Comparison of ENCODE assay signal across 10 cellular contexts in the genomic region with DNA sequence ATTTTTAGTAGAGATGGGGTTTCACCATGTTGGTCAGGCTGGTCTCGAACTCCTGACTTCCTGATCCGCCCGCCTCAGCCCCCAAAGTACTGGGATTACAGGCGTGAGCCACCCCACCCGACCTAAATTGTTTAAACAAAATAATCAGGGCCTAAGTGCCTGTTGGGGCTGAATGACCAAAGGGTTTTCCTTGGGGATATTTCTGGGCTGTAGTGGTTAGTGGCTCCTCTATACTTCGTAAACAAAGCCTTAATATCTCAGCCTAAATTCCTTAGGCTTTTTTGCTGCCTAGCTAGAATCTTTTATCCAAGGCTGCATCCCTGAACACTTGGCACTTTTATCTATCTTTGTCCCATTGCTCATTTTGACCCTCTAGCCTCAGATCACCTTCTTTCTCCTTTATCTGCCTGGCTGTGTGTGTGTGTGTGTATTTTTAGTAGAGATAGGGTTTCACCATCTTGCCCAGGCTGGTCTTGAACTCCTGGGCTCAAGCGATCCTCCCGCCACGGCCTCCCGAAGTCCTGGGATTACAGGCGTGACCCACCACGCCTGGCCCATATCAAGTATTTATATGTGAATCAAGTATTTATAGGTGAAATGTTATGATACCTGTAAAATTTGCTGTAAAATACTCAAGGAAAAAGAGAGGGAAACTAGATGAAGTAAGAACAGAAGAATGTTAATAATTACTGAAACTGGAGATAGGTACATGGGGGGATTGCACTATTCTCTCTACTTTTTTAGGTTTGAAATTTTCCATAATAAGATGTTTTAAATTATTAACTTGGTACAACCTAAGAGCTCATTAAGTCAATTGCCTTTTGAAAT. TPM values are rescaled to one million over a fixed set of nuclear protein-coding genes. Genes with fewer than 3 reads are reported as not detected.
DNase-seq lines count a peak whose midpoint lies in the region; ATAC-seq, FAIRE-seq and TF ChIP-seq lines count a peak whose summit lies in the region.
"Had no signal": no experiment of that assay in that cellular context is flagged by ENCODE, and none has a peak within 500 bp of the region (broad histone marks: within the 10 kb centered on the region; RNA-seq: fewer than 3 reads in every experiment).

No MANE protein-coding gene starts in this region.

- H3K4me3 ChIP-seq in cardiac muscle cell (peak overlapping the region; percentile 88), left ventricle myocardium inferior (no peak overlapping the region), SK-N-MC (peak overlapping the region; percentile 98), fibroblast of lung (replicated peaks in 1 of 4; ENCODE audit: control extremely low read depth in 1 of 4, insufficient read depth in 1 of 4, low read depth in 3 of 4, low read length in 4 of 4) (peak overlapping the region in 2 of 4 experiments; percentile 28 to 40), aorta (ENCODE audit: low read length in 2 of 2) (no peak overlapping the region), pancreas (no peak overlapping the region)

- H3K4me1 ChIP-seq in cardiac muscle cell (ENCODE audit: low read depth) = peaks cover 3% of the 10 kb centered on the region
- H3K4me1 ChIP-seq in left ventricle myocardium inferior = peaks cover 21% of the 10 kb centered on the region
- H3K4me1 ChIP-seq in fibroblast of lung (ENCODE audit: control insufficient read depth, extremely low read depth, insufficient read depth, low read length) = no peaks in the 10 kb centered on the region
- H3K4me1 ChIP-seq in aorta (ENCODE audit: control insufficient read depth in 1 of 2, insufficient read depth in 2 of 2, low read length in 2 of 2) = peaks cover 0 to 6% of the 10 kb centered on the region in 2 donors
- peaks cover 0 to 5% (median 5%) of the 10 kb centered on the region in 3 donors for H3K4me1 ChIP-seq in pancreas

- WGBS in aorta, 2 donors = 92 to 94% methylated on average over 12 of the region's 12 CpGs
- WGBS in pancreas, 2 donors = 86% methylated on average over 12 of the region's 12 CpGs

- no peaks in the 10 kb centered on the region for H3K9me3 ChIP-seq in cardiac muscle cell (ENCODE audit: low read depth)
- no peaks in the 10 kb centered on the region for H3K9me3 ChIP-seq in left ventricle myocardium inferior (replicated peaks)
- no peaks in the 10 kb centered on the region for H3K9me3 ChIP-seq in SK-N-MC (ENCODE audit: low read depth, low read length)
- H3K9me3 ChIP-seq in fibroblast of lung (ENCODE audit: control insufficient read depth, insufficient read depth, low read depth, low read length) = no peaks in the 10 kb centered on the region
- H3K9me3 ChIP-seq in aorta (ENCODE audit: control insufficient read depth, low read length) = no peaks in the 10 kb centered on the region
- no peaks in the 10 kb centered on the region for H3K9me3 ChIP-seq in pancreas
- H3K9me3 ChIP-seq: ascending aorta, lower lobe of right lung had no signal

- H4K20me1 ChIP-seq in fibroblast of lung (ENCODE audit: control insufficient read depth, extremely low read depth, insufficient read depth, low read length) = no peaks in the 10 kb centered on the region

- no peak for FAIRE-seq in pancreas (lab: Jason Lieb, UNC)

- DNase-seq in cardiac muscle cell (ENCODE audit: low read depth in 1 of 2, low spot score in 1 of 2) = no peak
- DNase-seq in left ventricle myocardium inferior = no peak
- DNase-seq in SK-N-MC (ENCODE audit: low read depth, low spot score) = no peak
- no peak for DNase-seq in fibroblast of lung (ENCODE audit: low read depth in 2 of 2)
- no peak for DNase-seq in aorta
- DNase-seq in pancreas = no peak
- DNase-seq: lower lobe of right lung had no signal

- TF ChIP-seq CTCF in cardiac muscle cell (IDR thresholded peaks at IDR 0.05; ENCODE audit: low read depth, low read length) = no peak
- TF ChIP-seq CTCF in left ventricle myocardium inferior (IDR thresholded peaks at IDR 0.05; ENCODE audit: borderline replicate concordance) = no peak
- no peak for TF ChIP-seq CTCF in fibroblast of lung (conservative IDR thresholded peaks at IDR 0.05 in 1 of 2, IDR thresholded peaks at IDR 0.05 in 1 of 2; ENCODE audit: low read depth in 1 of 2, low read length in 2 of 2)
- TF ChIP-seq CTCF in pancreas (IDR thresholded peaks at IDR 0.05) = no peak

- no peak overlapping the region for H3K27ac ChIP-seq in cardiac muscle cell
- H3K27ac ChIP-seq in left ventricle myocardium inferior (replicated peaks) = no peak overlapping the region
- peak overlapping the region; percentile 25; the same call in 1 of the 2 replicates for H3K27ac ChIP-seq in SK-N-MC
- no peak overlapping the region for H3K27ac ChIP-seq in fibroblast of lung (ENCODE audit: insufficient read depth, low read length)
- H3K27ac ChIP-seq in aorta (ENCODE audit: low read depth in 1 of 2, low read length in 2 of 2) = no peak overlapping the region
- no peak overlapping the region for H3K27ac ChIP-seq in pancreas
- H3K27ac ChIP-seq: ascending aorta, lower lobe of right lung had no signal

- peak overlapping the region; percentile 1 for H3K4me2 ChIP-seq in fibroblast of lung (ENCODE audit: extremely low read depth, insufficient read depth, low read length)

- H3K9ac ChIP-seq in SK-N-MC (ENCODE audit: insufficient read length) = peak overlapping the region; percentile 63
- H3K9ac ChIP-seq in fibroblast of lung (ENCODE audit: insufficient read depth, low read length) = no peak overlapping the region

- ATAC-seq in GM18873 (IDR thresholded peaks at IDR 0.05; ENCODE audit: low FRiP score, unreplicated experiment) = no peak
- ATAC-seq in aorta (ENCODE audit: low FRiP score) = no peak
- no peak for ATAC-seq in pancreas
- ATAC-seq in HG03108 (IDR thresholded peaks at IDR 0.05; ENCODE audit: unreplicated experiment) = no peak
- ATAC-seq: lower lobe of right lung had no signal

- H3K36me3 ChIP-seq in cardiac muscle cell (no peaks in the 10 kb centered on the region), left ventricle myocardium inferior (no peaks in the 10 kb centered on the region), SK-N-MC (ENCODE audit: insufficient read depth, low read length) (peaks cover 22% of the 10 kb centered on the region), fibroblast of lung (ENCODE audit: control insufficient read depth, insufficient read depth, low read length) (no peaks in the 10 kb centered on the region), aorta (ENCODE audit: control insufficient read depth in 1 of 2, insufficient read depth in 2 of 2, low read length in 1 of 2) (no peaks in the 10 kb centered on the region), pancreas (no peaks in the 10 kb centered on the region)
- H3K36me3 ChIP-seq: ascending aorta, lower lobe of right lung had no signal

- intact Hi-C loops in left ventricle myocardium inferior (cut with micrococcal nuclease) (no loop called here), aorta (cut with DNase I) (loop anchor here in 1 of 2 donors (10.0 kb wide), 1 partner anchor 440 kb away; a partner anchor contains a TSS), pancreas (cut with DNase I) (no loop called here)

- H3K27me3 ChIP-seq in cardiac muscle cell (no peaks in the 10 kb centered on the region), left ventricle myocardium inferior (ENCODE audit: low read depth) (no peaks in the 10 kb centered on the region), fibroblast of lung (ENCODE audit: control insufficient read depth, insufficient read depth, low read length) (no peaks in the 10 kb centered on the region), aorta (ENCODE audit: control insufficient read depth in 1 of 2, insufficient read depth in 2 of 2, low read length in 1 of 2) (no peaks in the 10 kb centered on the region), pancreas (no peaks in the 10 kb centered on the region)
- H3K27me3 ChIP-seq: ascending aorta had no signal

- no peak overlapping the region for H2AFZ ChIP-seq in fibroblast of lung (ENCODE audit: low read length)

- H3K79me2 ChIP-seq in fibroblast of lung (ENCODE audit: control insufficient read depth, insufficient read depth, low read length) = peaks cover 53% of the 10 kb centered on the region

RNA-seq across cellular contexts. Expression of a gene that starts 1.8 kb away (rescaled TPM):
- total RNA-seq in cardiac muscle cell (37.1 and 198 TPM in 2 replicates), left ventricle myocardium inferior (2.6 TPM), fibroblast of lung (15.9 and 27.6 TPM in 2 replicates), aorta (1 to 10 TPM; 2.9 to 6.7 TPM), pancreas (1 to 10 TPM in 3 of 6 donors, under 1 TPM in 3; 0.37 to 5.6 (median 1.2) TPM)
- polyA plus RNA-seq in cardiac muscle cell (28.5 and 173 TPM in 2 replicates), fibroblast of lung (25.7 and 88.9 TPM in 2 replicates), aorta (1 to 10 TPM in 1 of 2 donors, under 1 TPM in 1; 0.90 to 9.0 TPM), pancreas (1 to 10 TPM in 1 of 2 donors, under 1 TPM in 1; 0.95 to 2.1 TPM)
- 17.7 and 60.0 TPM in 2 replicates for polyA plus RNA-seq in fibroblast of lung (2012)
- polyA minus RNA-seq in fibroblast of lung (ENCODE audit: low replicate concordance) = 16.6 and 63.9 TPM in 2 replicates
- total RNA-seq: ascending aorta had no signal

RNA-seq across cellular contexts. Expression of a gene that starts 2.1 kb away (rescaled TPM):
- total RNA-seq in cardiac muscle cell = 8.0 and 19.8 TPM in 2 replicates
- polyA plus RNA-seq in cardiac muscle cell = 8.4 and 30.2 TPM in 2 replicates
- total RNA-seq in left ventricle myocardium inferior = 0.19 TPM
- total RNA-seq in fibroblast of lung = 0.26 and 2.0 TPM in 2 replicates
- 2.4 and 8.3 TPM in 2 replicates for polyA plus RNA-seq in fibroblast of lung
- 1.8 and 6.7 TPM in 2 replicates for polyA plus RNA-seq in fibroblast of lung (2012)
- 1.8 TPM in 1 of 2 replicates, not detected in the other for polyA minus RNA-seq in fibroblast of lung (ENCODE audit: low replicate concordance)
- under 1 TPM in 1 of 2 donors, not detected in 1; 0.51 TPM for total RNA-seq in aorta
- polyA plus RNA-seq in aorta = 1 to 10 TPM in 1 of 2 donors, under 1 TPM in 1; 0.51 to 2.0 TPM
- under 1 TPM; 0.17 to 0.41 (median 0.25) TPM for total RNA-seq in pancreas
- under 1 TPM; 0.30 to 0.56 TPM for polyA plus RNA-seq in pancreas
- total RNA-seq: ascending aorta had no signal

Comparison
In these comparisons a context has a peak if more than half of its experiments do, and no peak if none do; other contexts are left out.
1. H3K4me3 ChIP-seq: peak in cardiac muscle cell (single experiment) and SK-N-MC (single experiment); none in left ventricle myocardium inferior (single experiment), aorta (0 of 2) and pancreas (0 of 4).